12 cellular contexts compared by ENCODE assay signal in the genomic region with DNA sequence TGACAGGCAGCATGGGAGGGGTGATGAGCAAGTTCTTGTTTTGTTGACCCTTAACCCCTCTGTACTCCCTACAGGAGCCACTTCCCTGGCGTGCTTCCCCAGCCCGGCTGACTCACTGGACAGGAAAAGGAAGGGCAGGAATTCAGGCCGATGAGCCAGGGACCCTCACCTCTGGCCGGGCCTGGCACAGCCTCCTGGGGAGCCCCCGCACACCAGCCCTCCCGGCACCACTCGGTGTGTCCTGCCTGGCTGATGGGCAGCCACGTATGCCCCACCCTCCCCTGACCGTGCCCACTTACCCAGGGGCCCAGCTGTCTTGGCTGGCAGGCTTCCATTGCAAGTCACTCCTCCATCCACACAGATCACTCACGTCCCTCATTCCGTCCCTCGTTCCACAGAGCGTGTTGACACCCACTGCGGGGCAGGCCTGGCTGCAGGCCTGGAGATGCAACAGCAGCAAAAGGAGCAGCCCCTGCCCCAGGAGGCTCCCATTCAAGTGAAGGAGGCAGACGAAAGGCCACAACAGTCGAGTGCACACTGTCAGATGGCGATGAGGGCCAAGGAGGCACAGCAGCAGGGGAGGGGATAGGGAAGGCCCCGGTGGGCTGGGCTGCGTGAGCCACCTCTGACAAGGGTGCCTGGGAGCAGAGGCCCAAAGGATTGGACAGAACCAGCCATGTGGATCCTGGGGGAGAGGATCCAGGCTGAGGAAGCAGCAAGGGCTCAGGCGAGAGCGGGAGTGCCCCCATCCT. TPM values are rescaled to one million over a fixed set of nuclear protein-coding genes. Genes with fewer than 3 reads are reported as not detected.
A peak's percentile ranks its signal among the peaks of the same experiment; 100 is the strongest.
DNase-seq lines count a peak whose midpoint lies in the region; ATAC-seq, FAIRE-seq and TF ChIP-seq lines count a peak whose summit lies in the region.
"Had no signal": no experiment of that assay in that cellular context is flagged by ENCODE, and none has a peak within 500 bp of the region (broad histone marks: within the 10 kb centered on the region; RNA-seq: fewer than 3 reads in every experiment).

No MANE protein-coding gene starts in this region.

- no peaks in the 10 kb centered on the region for H3K27me3 Mint-ChIP-seq in osteocyte (ENCODE audit: unreplicated experiment)

- H3K36me3 ChIP-seq in adipocyte (ENCODE audit: control insufficient read depth, insufficient read depth, low read length, severe bottlenecking) (no peaks in the 10 kb centered on the region), left ventricle myocardium inferior (no peaks in the 10 kb centered on the region), gastrocnemius medialis (no peaks in the 10 kb centered on the region)

- H3K4me1 Mint-ChIP-seq in osteocyte (ENCODE audit: unreplicated experiment) = peaks cover 3% of the 10 kb centered on the region

- H3K9me3 ChIP-seq in adipocyte (ENCODE audit: control insufficient read depth, low read length) = no peaks in the 10 kb centered on the region
- H3K9me3 ChIP-seq in left ventricle myocardium inferior (replicated peaks) = no peaks in the 10 kb centered on the region
- no peaks in the 10 kb centered on the region for H3K9me3 ChIP-seq in gastrocnemius medialis

- in situ Hi-C loops in gastrocnemius medialis (cut with MboI; ENCODE audit: low sequenced_read_pairs in 4 of 4) = no loop called here

- H3K9ac ChIP-seq in adipocyte (ENCODE audit: low read length) = peak overlapping the region; percentile 13

- H3K4me1 ChIP-seq in adipocyte (ENCODE audit: control insufficient read depth, insufficient read depth, low read length) = peaks cover 54% of the 10 kb centered on the region
- peaks cover 54% of the 10 kb centered on the region for H3K4me1 ChIP-seq in left ventricle myocardium inferior
- H3K4me1 ChIP-seq in gastrocnemius medialis = peaks cover 25 to 30% of the 10 kb centered on the region in 2 donors

- ATAC-seq in gastrocnemius medialis = peak in 1 of 2 donors; percentile 31
- ATAC-seq in HG02571 (IDR thresholded peaks at IDR 0.05; ENCODE audit: unreplicated experiment) = no peak
- ATAC-seq: WTC11 had no signal

- H3K27me3 ChIP-seq in adipocyte (replicated peaks; ENCODE audit: control insufficient read depth, insufficient read depth, low read length) (no peaks in the 10 kb centered on the region), left ventricle myocardium inferior (ENCODE audit: low read depth) (no peaks in the 10 kb centered on the region), gastrocnemius medialis (peaks cover 0 to 3% (median 0%) of the 10 kb centered on the region in 3 donors)

- no peak overlapping the region for H3K4me3 Mint-ChIP-seq in osteocyte (ENCODE audit: unreplicated experiment)
- H3K4me3 Mint-ChIP-seq: WTC11 had no signal

- TF ChIP-seq POLR2A in gastrocnemius medialis (IDR thresholded peaks at IDR 0.05) = no peak
- no peak for TF ChIP-seq POLR2A in GM12891 (IDR thresholded peaks at IDR 0.05; ENCODE audit: low read depth, low read length)

- no peak overlapping the region for H3K27ac Mint-ChIP-seq in osteocyte (ENCODE audit: unreplicated experiment)
- H3K27ac Mint-ChIP-seq: WTC11 had no signal

- TF ChIP-seq CTCF in left ventricle myocardium inferior (IDR thresholded peaks at IDR 0.05; ENCODE audit: borderline replicate concordance) (no peak), gastrocnemius medialis (IDR thresholded peaks at IDR 0.05 in 4 of 5, conservative IDR thresholded peaks at IDR 0.05 in 1 of 5) (no peak), osteocyte (IDR thresholded peaks at IDR 0.05) (no peak)

- H3K36me3 Mint-ChIP-seq in osteocyte (ENCODE audit: unreplicated experiment) = no peaks in the 10 kb centered on the region
- H3K36me3 Mint-ChIP-seq: WTC11 had no signal

- FAIRE-seq in GM12891 (lab: Jason Lieb, UNC) = no peak

- intact Hi-C loops in left ventricle myocardium inferior (cut with micrococcal nuclease) = loop anchor here (10.0 kb wide), 1 partner anchor 106 kb away; no protein-coding TSS in a partner anchor
- intact Hi-C loops in gastrocnemius medialis (cut with DNase I; ENCODE audit: low total_unique reads) = no loop called here

- H3K9me3 Mint-ChIP-seq in osteocyte (ENCODE audit: unreplicated experiment) = no peaks in the 10 kb centered on the region

- DNase-seq in GM04504 (ENCODE audit: low read depth) (peak; percentile 62), adipocyte (ENCODE audit: low read depth) (peak; percentile 56), left ventricle myocardium inferior (peak; percentile 57), gastrocnemius medialis (peak in 1 of 2 donors; percentile 44), NCI-H82 treated with DMSO at 0.1 percent for 48 hours (lab: John Stamatoyannopoulos, UW; ENCODE audit: unreplicated experiment) (no peak), osteocyte (ENCODE audit: extremely low spot score, unreplicated experiment) (no peak), GM12891 (ENCODE audit: insufficient read length, low spot score) (no peak)
- DNase-seq: cortex of kidney, DND-41, NCI-H1092 had no signal

- H3K27ac ChIP-seq in left ventricle myocardium inferior (replicated peaks) (peak overlapping the region; percentile 86), gastrocnemius medialis (peak overlapping the region; percentile 49 to 60 (median 54))

- H3K4me3 ChIP-seq in adipocyte (ENCODE audit: low read length) (no peak overlapping the region), left ventricle myocardium inferior (no peak overlapping the region), gastrocnemius medialis (no peak overlapping the region)

TF ChIP-seq in GM12891, 5 proteins besides CTCF, POLR2A, EP300 and RAD21:
- TF ChIP-seq PAX5 (IDR thresholded peaks at IDR 0.05; ENCODE audit: insufficient read depth, low read length, severe bottlenecking) = no peak
- TF ChIP-seq TAF1 (IDR thresholded peaks at IDR 0.05; ENCODE audit: low read depth, low read length) = no peak
- no peak for TF ChIP-seq SPI1 (IDR thresholded peaks at IDR 0.05; ENCODE audit: low read depth, low read length)
- TF ChIP-seq POU2F2 (IDR thresholded peaks at IDR 0.05; ENCODE audit: low read depth, low read length) = no peak
- no peak for TF ChIP-seq POLR2AphosphoS5 (IDR thresholded peaks at IDR 0.05; ENCODE audit: low read depth, low read length)

RNA-seq across cellular contexts. Expression of a gene that starts 19.7 kb away (rescaled TPM):
- total RNA-seq in left ventricle myocardium inferior = 55.5 TPM
- total RNA-seq in gastrocnemius medialis = 10 to 100 TPM; 26.7 to 50.6 (median 48.4) TPM
- 77.1 and 84.5 TPM in 2 replicates for total RNA-seq in osteocyte
- 7.8 TPM for polyA plus RNA-seq in GM12891 (2012; ENCODE audit: low read depth, missing spikeins)

RNA-seq across cellular contexts. Expression of a gene that starts 56.0 kb away (rescaled TPM):
- total RNA-seq in left ventricle myocardium inferior (250 TPM), gastrocnemius medialis (100 to 1,000 TPM in 2 of 4 donors, 10 to 100 TPM in 2; 78.8 to 118 (median 101) TPM), osteocyte (0.13 and 0.31 TPM in 2 replicates)
- polyA plus RNA-seq in GM12891 (2012; ENCODE audit: low read depth, missing spikeins) = not detected

Comparison
In these comparisons a context has a peak if more than half of its experiments do, and no peak if none do; other contexts are left out.
1. DNase-seq: peak in GM04504 (single experiment), adipocyte (single experiment) and left ventricle myocardium inferior (single experiment); none in NCI-H82 treated with DMSO at 0.1 percent for 48 hours (single experiment), osteocyte (single experiment) and GM12891 (single experiment).
2. RNA of a gene that starts 56.0 kb away (total RNA-seq): 250 TPM in left ventricle myocardium inferior (single experiment) and 78.8 to 118 TPM in gastrocnemius medialis; 0.13 to 0.31 TPM in osteocyte; every median in the first group is over 10 times any median in the second.